Comparison of ENCODE assay signal across 8 cellular contexts in genomic region chr5:160467555-160468418, GRCh38. TPM values are rescaled to one million over a fixed set of nuclear protein-coding genes. Genes with fewer than 3 reads are reported as not detected.
DNase-seq lines count a peak whose midpoint lies in the region; ATAC-seq and TF ChIP-seq lines count a peak whose summit lies in the region.

No MANE protein-coding gene starts in this region.

- peak overlapping the region; percentile 98 for H3K27ac Mint-ChIP-seq in central memory CD8-positive, alpha-beta T cell (ENCODE audit: low read depth)
- H3K27ac Mint-ChIP-seq in endodermal cell, result no peak overlapping the region

- peaks cover 64% of the 10 kb centered on the region for H3K4me1 Mint-ChIP-seq in central memory CD8-positive, alpha-beta T cell
- peaks cover 12% of the 10 kb centered on the region for H3K4me1 Mint-ChIP-seq in endodermal cell

- H3K9me3 ChIP-seq in left lung (no peaks in the 10 kb centered on the region), endodermal cell (ENCODE audit: control insufficient read depth, low read length) (no peaks in the 10 kb centered on the region)

- DNase-seq in C1 segment of cervical spinal cord (lab: John Stamatoyannopoulos, UW) (peak in 9 of 14 donors; percentile 5 to 46 (median 24)), left lung (peak; percentile 86 to 91), endodermal cell (no peak)
- peak; percentile 62 to 79 for DNase-seq in central memory CD8-positive, alpha-beta T cell (ENCODE audit: low spot score in 2 of 2)
- DNase-seq in stimulated activated CD8-positive, alpha-beta memory T cell treated with anti-CD3 and anti-CD28 coated beads, Interleukin-12 subunit alpha, Interleukin-12 subunit beta, amount 100 ng/mL, for 4 hours (ENCODE audit: low read depth), result peak; percentile 76

- peak overlapping the region; percentile 50 to 77 for H3K27ac ChIP-seq in left lung
- H3K27ac ChIP-seq in endodermal cell (ENCODE audit: low read depth, low read length), result no peak overlapping the region

- TF ChIP-seq CTCF in left lung (IDR thresholded peaks at IDR 0.05) (no peak), endodermal cell (conservative IDR thresholded peaks at IDR 0.05) (no peak)

- ATAC-seq in GM19395 (IDR thresholded peaks at IDR 0.05; ENCODE audit: unreplicated experiment), result peak; percentile 92
- peak; percentile 76 for ATAC-seq in HG03558 (IDR thresholded peaks at IDR 0.05; ENCODE audit: extremely low read depth, unreplicated experiment)
- peak; percentile 80 to 81 for ATAC-seq in activated CD4-positive, CD25-positive, alpha-beta regulatory T cell treated with anti-CD3 and anti-CD28 coated beads, Interleukin-2, amount 50 U/mL, for 24 hours
- ATAC-seq in central memory CD8-positive, alpha-beta T cell (replicated peaks; ENCODE audit: extremely low read depth, poor library complexity, severe bottlenecking), result peak; percentile 85
- ATAC-seq in left lung, result peak; percentile 95

- H3K4me3 ChIP-seq in left lung, result peak overlapping the region in 1 of 2 donors; percentile 41
- H3K4me3 ChIP-seq in endodermal cell (ENCODE audit: low read length), result no peak overlapping the region

- WGBS in endodermal cell (ENCODE audit: insufficient coverage in 1 of 2, insufficient read length in 1 of 2), 2 experiments, result 85 to 91% methylated on average over 13 to 31 of the region's 31 CpGs

- H3K27me3 ChIP-seq in left lung, result peaks cover 0 to 11% of the 10 kb centered on the region in 2 donors
- H3K27me3 ChIP-seq in endodermal cell (ENCODE audit: control insufficient read depth, insufficient read depth, low read length, poor library complexity, severe bottlenecking), result no peaks in the 10 kb centered on the region

- H3K9me3 Mint-ChIP-seq in central memory CD8-positive, alpha-beta T cell, result no peaks in the 10 kb centered on the region
- no peaks in the 10 kb centered on the region for H3K9me3 Mint-ChIP-seq in endodermal cell

- intact Hi-C loops in left lung (cut with DNase I), result no loop called here

- H3K4me1 ChIP-seq in left lung, result peaks cover 18 to 56% of the 10 kb centered on the region in 2 donors
- no peaks in the 10 kb centered on the region for H3K4me1 ChIP-seq in endodermal cell (ENCODE audit: control insufficient read depth, insufficient read depth, low read length)

- H3K27me3 Mint-ChIP-seq in central memory CD8-positive, alpha-beta T cell, result no peaks in the 10 kb centered on the region
- peaks cover 11% of the 10 kb centered on the region for H3K27me3 Mint-ChIP-seq in endodermal cell (ENCODE audit: insufficient read depth)

- peak overlapping the region; percentile 96 for H3K4me3 Mint-ChIP-seq in central memory CD8-positive, alpha-beta T cell
- H3K4me3 Mint-ChIP-seq in endodermal cell, result no peak overlapping the region

- H3K36me3 Mint-ChIP-seq in central memory CD8-positive, alpha-beta T cell (ENCODE audit: insufficient read depth), result peaks cover 16% of the 10 kb centered on the region
- H3K36me3 Mint-ChIP-seq in endodermal cell (ENCODE audit: low read depth), result no peaks in the 10 kb centered on the region

- H3K36me3 ChIP-seq in left lung (no peaks in the 10 kb centered on the region), endodermal cell (ENCODE audit: control insufficient read depth, insufficient read depth, low read length) (no peaks in the 10 kb centered on the region)

- no peak overlapping the region for H3K9ac ChIP-seq in endodermal cell (ENCODE audit: extremely low read depth, low read length, poor library complexity, severe bottlenecking)

RNA-seq across cellular contexts. Expression of gene PTTG1, which starts 46.1 kb away (rescaled TPM):
- total RNA-seq in left lung, result 10 to 100 TPM; 10.2 to 27.7 TPM
- total RNA-seq in endodermal cell, result 100 to 1,000 TPM; 121 to 162 TPM
- 372 TPM for polyA plus RNA-seq in endodermal cell (2013, experiment 1 of 2)
- 366 TPM for polyA plus RNA-seq in endodermal cell (2013, experiment 2 of 2)

RNA-seq across cellular contexts. Expression of gene SLU7, which starts 48.9 kb away (rescaled TPM):
- total RNA-seq in left lung, result 10 to 100 TPM; 36.1 to 40.8 TPM
- total RNA-seq in endodermal cell, result 10 to 100 TPM; 36.8 to 47.5 TPM
- 36.7 TPM for polyA plus RNA-seq in endodermal cell (2013, experiment 1 of 2)
- 41.6 TPM for polyA plus RNA-seq in endodermal cell (2013, experiment 2 of 2)

Comparison
In these comparisons a context has a peak if more than half of its experiments do, and no peak if none do; other contexts are left out.
1. RNA of gene PTTG1, which starts 46.1 kb away (total RNA-seq): 121 to 162 TPM in endodermal cell; 10.2 to 27.7 TPM in left lung; every median in the first group is over 4 times any median in the second.
2. Peak in every context shown above with its lines, with median percentiles within 50 percentile points of each other: ATAC-seq.